25 cellular contexts compared by ENCODE assay signal in the genomic region with DNA sequence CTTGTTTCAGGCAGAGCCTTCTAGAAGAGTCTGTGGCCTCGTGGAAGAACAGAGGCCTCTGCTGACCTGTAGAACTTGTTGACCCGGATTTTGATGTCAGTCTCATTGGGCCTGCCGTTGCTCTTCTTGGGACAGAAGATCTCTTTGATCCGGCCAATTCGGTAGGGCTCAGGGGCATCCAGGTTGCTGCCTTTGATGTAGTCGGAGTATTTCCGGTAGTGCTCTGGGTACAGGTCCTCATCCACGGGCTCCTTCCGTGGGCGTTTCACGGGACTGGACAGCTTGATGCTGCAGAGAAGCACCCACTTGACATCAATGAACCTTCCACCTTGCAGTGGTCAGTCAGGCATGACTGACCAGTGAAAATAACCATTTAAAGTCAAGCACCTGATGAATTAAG. TPM values are rescaled to one million over a fixed set of nuclear protein-coding genes. Genes with fewer than 3 reads are reported as not detected.
A peak's percentile ranks its signal among the peaks of the same experiment; 100 is the strongest.
DNase-seq lines count a peak whose midpoint lies in the region; ATAC-seq and TF ChIP-seq lines count a peak whose summit lies in the region.
"Had no signal": no experiment of that assay in that cellular context is flagged by ENCODE, and none has a peak within 500 bp of the region (broad histone marks: within the 10 kb centered on the region; RNA-seq: fewer than 3 reads in every experiment).

No MANE protein-coding gene starts in this region.

- H3K9ac ChIP-seq in GM23248 = no peak overlapping the region

- no peak for ATAC-seq in stimulated activated naive CD8-positive, alpha-beta T cell treated with anti-CD3 and anti-CD28 coated beads, Interleukin-15, Interleukin-2, amounts not matched to agents 100 U/mL and 50 U/mL, for 24 hours
- ATAC-seq in activated T-helper 17 cell treated with anti-CD3 and anti-CD28 coated beads, Interleukin-2, amount 50 U/mL, for 72 hours (replicated peaks) = peak; percentile 13
- no peak for ATAC-seq in effector memory CD8-positive, alpha-beta T cell (replicated peaks)
- no peak for ATAC-seq in upper lobe of right lung
- ATAC-seq: foreskin keratinocyte, right lobe of liver, SK-N-SH treated with all-trans-retinoic acid at 6 μM for 48 hours had no signal

- H4K20me1 ChIP-seq in GM23248 (ENCODE audit: insufficient read depth) = no peaks in the 10 kb centered on the region

- no peak overlapping the region for H3K4me3 ChIP-seq in upper lobe of right lung
- no peak overlapping the region for H3K4me3 ChIP-seq in GM23248
- H3K4me3 ChIP-seq: ovary, right lobe of liver had no signal

- peaks cover 18% of the 10 kb centered on the region for H3K4me1 Mint-ChIP-seq in stimulated activated naive CD8-positive, alpha-beta T cell treated with anti-CD3 and anti-CD28 coated beads, Interleukin-15, Interleukin-2, amounts not matched to agents 100 ng/mL and 50 ng/mL, for 24 hours (ENCODE audit: low read depth)
- peaks cover 4% of the 10 kb centered on the region for H3K4me1 Mint-ChIP-seq in activated T-helper 17 cell treated with anti-CD3 and anti-CD28 coated beads, Interleukin-2, amount 50 U/mL, for 72 hours
- H3K4me1 Mint-ChIP-seq in effector memory CD8-positive, alpha-beta T cell (ENCODE audit: low read depth in 2 of 2) = peaks cover 12 to 28% of the 10 kb centered on the region in 2 donors
- H3K4me1 Mint-ChIP-seq: brain had no signal

- no peaks in the 10 kb centered on the region for H3F3A ChIP-seq in GM23248 (ENCODE audit: insufficient read depth)

- H3K9me2 ChIP-seq in GM23248 (ENCODE audit: insufficient read depth) = no peaks in the 10 kb centered on the region

- TF ChIP-seq CTCF in upper lobe of right lung (IDR thresholded peaks at IDR 0.05) = no peak

- H3K36me3 ChIP-seq in upper lobe of right lung (peaks cover 98% of the 10 kb centered on the region), GM23248 (ENCODE audit: low read depth) (peaks cover 31% of the 10 kb centered on the region; the same call in 1 of the 2 replicates)
- H3K36me3 ChIP-seq: ovary had no signal

- no peak for DNase-seq in stimulated activated naive CD8-positive, alpha-beta T cell treated with anti-CD3 and anti-CD28 coated beads, Interleukin-15, Interleukin-2, amounts not matched to agents 100 U/mL and 50 U/mL, for 24 hours
- DNase-seq in effector memory CD8-positive, alpha-beta T cell = no peak
- no peak for DNase-seq in upper lobe of right lung
- DNase-seq in GM23248 = no peak
- DNase-seq in KBM-7 = no peak
- DNase-seq in foreskin melanocyte = no peak
- DNase-seq: activated CD8-positive, alpha-beta memory T cell treated with anti-CD3 and anti-CD28 coated beads for 24 hours; COR-L47; cortex of kidney; EL; foreskin keratinocyte; hypothalamus; Kasumi-1; NCI-H1048; NCI-H2029 treated with DMSO at 0.1 percent for 48 hours; NCI-H446 treated with DMSO at 0.1 percent for 48 hours; ovary; right lobe of liver; stimulated activated naive CD4-positive, alpha-beta T cell treated with Interleukin-2 at 50 U/mL for 16 hours had no signal

- no peaks in the 10 kb centered on the region for H3K79me2 ChIP-seq in GM23248 (ENCODE audit: insufficient read depth)

- H3K27ac Mint-ChIP-seq in stimulated activated naive CD8-positive, alpha-beta T cell treated with anti-CD3 and anti-CD28 coated beads, Interleukin-15, Interleukin-2, amounts not matched to agents 100 ng/mL and 50 ng/mL, for 24 hours = peak overlapping the region; percentile 49
- peak overlapping the region; percentile 76 for H3K27ac Mint-ChIP-seq in activated T-helper 17 cell treated with anti-CD3 and anti-CD28 coated beads, Interleukin-2, amount 50 U/mL, for 72 hours
- peak overlapping the region; percentile 94 to 96 for H3K27ac Mint-ChIP-seq in effector memory CD8-positive, alpha-beta T cell
- H3K27ac Mint-ChIP-seq: brain, type B pancreatic cell had no signal

- 99% methylated on average over 11 of the region's 11 CpGs for WGBS in GM23248 (ENCODE audit: low coverage in 1 of 2, low lambda C conversion rate in 2 of 2, missing lambda C conversion rate in 2 of 2), 2 experiments

- H3K9me3 Mint-ChIP-seq in stimulated activated naive CD8-positive, alpha-beta T cell treated with anti-CD3 and anti-CD28 coated beads, Interleukin-15, Interleukin-2, amounts not matched to agents 100 ng/mL and 50 ng/mL, for 24 hours = no peaks in the 10 kb centered on the region
- no peaks in the 10 kb centered on the region for H3K9me3 Mint-ChIP-seq in activated T-helper 17 cell treated with anti-CD3 and anti-CD28 coated beads, Interleukin-2, amount 50 U/mL, for 72 hours
- no peaks in the 10 kb centered on the region for H3K9me3 Mint-ChIP-seq in effector memory CD8-positive, alpha-beta T cell
- H3K9me3 Mint-ChIP-seq: brain, type B pancreatic cell had no signal

- H3K27ac ChIP-seq in upper lobe of right lung (peak overlapping the region; percentile 59), GM23248 (no peak overlapping the region)
- H3K27ac ChIP-seq: foreskin keratinocyte, ovary, right lobe of liver, RWPE1 had no signal

- H3K9me3 ChIP-seq in upper lobe of right lung (no peaks in the 10 kb centered on the region), GM23248 (ENCODE audit: low read depth) (no peaks in the 10 kb centered on the region)
- H3K9me3 ChIP-seq: ovary, right lobe of liver had no signal

- no peak overlapping the region for H2AFZ ChIP-seq in GM23248

- intact Hi-C loops in upper lobe of right lung (cut with DNase I) = no loop called here

- peaks cover 78% of the 10 kb centered on the region for H3K36me3 Mint-ChIP-seq in stimulated activated naive CD8-positive, alpha-beta T cell treated with anti-CD3 and anti-CD28 coated beads, Interleukin-15, Interleukin-2, amounts not matched to agents 100 ng/mL and 50 ng/mL, for 24 hours (ENCODE audit: low read depth)
- peaks cover 100% of the 10 kb centered on the region for H3K36me3 Mint-ChIP-seq in activated T-helper 17 cell treated with anti-CD3 and anti-CD28 coated beads, Interleukin-2, amount 50 U/mL, for 72 hours (ENCODE audit: low read depth)
- peaks cover 65% of the 10 kb centered on the region for H3K36me3 Mint-ChIP-seq in effector memory CD8-positive, alpha-beta T cell (ENCODE audit: insufficient read depth)

- H3K4me1 ChIP-seq in upper lobe of right lung = peaks cover 7% of the 10 kb centered on the region
- no peaks in the 10 kb centered on the region for H3K4me1 ChIP-seq in GM23248 (ENCODE audit: insufficient read depth)
- H3K4me1 ChIP-seq: foreskin keratinocyte, right lobe of liver had no signal

- no peak overlapping the region for H3K4me3 Mint-ChIP-seq in stimulated activated naive CD8-positive, alpha-beta T cell treated with anti-CD3 and anti-CD28 coated beads, Interleukin-15, Interleukin-2, amounts not matched to agents 100 ng/mL and 50 ng/mL, for 24 hours
- H3K4me3 Mint-ChIP-seq in activated T-helper 17 cell treated with anti-CD3 and anti-CD28 coated beads, Interleukin-2, amount 50 U/mL, for 72 hours = peak overlapping the region; percentile 41
- peak overlapping the region; percentile 75 to 79 for H3K4me3 Mint-ChIP-seq in effector memory CD8-positive, alpha-beta T cell
- H3K4me3 Mint-ChIP-seq: brain, type B pancreatic cell had no signal

- in situ Hi-C loops in GM23248 (cut with MboI) (no loop called here), KBM-7 (cut with MboI; ENCODE audit: low pct_unique_long_range_greater_than_20kb, low sequenced_read_pairs) (no loop called here)

- H3K27me3 Mint-ChIP-seq in stimulated activated naive CD8-positive, alpha-beta T cell treated with anti-CD3 and anti-CD28 coated beads, Interleukin-15, Interleukin-2, amounts not matched to agents 100 ng/mL and 50 ng/mL, for 24 hours = no peaks in the 10 kb centered on the region
- no peaks in the 10 kb centered on the region for H3K27me3 Mint-ChIP-seq in activated T-helper 17 cell treated with anti-CD3 and anti-CD28 coated beads, Interleukin-2, amount 50 U/mL, for 72 hours
- H3K27me3 Mint-ChIP-seq in effector memory CD8-positive, alpha-beta T cell = no peaks in the 10 kb centered on the region
- H3K27me3 Mint-ChIP-seq: brain, type B pancreatic cell had no signal

- no peak overlapping the region for H3K4me2 ChIP-seq in GM23248 (ENCODE audit: unreplicated experiment)

- H3K27me3 ChIP-seq in upper lobe of right lung (no peaks in the 10 kb centered on the region), GM23248 (replicated peaks; ENCODE audit: insufficient read depth) (no peaks in the 10 kb centered on the region)
- H3K27me3 ChIP-seq: foreskin keratinocyte, ovary, right lobe of liver had no signal

RNA-seq across cellular contexts. Expression of a gene that starts 24.0 kb away (rescaled TPM):
- total RNA-seq in activated T-helper 17 cell treated with anti-CD3 and anti-CD28 coated beads, Interleukin-2, amount 50 U/mL, for 72 hours = 100 to 1,000 TPM; 174 to 235 TPM
- total RNA-seq in upper lobe of right lung = 175 TPM
- total RNA-seq in GM23248 (2014; rRNA removed; shearing (Covaris generic)) = 211 and 259 TPM in 2 replicates
- 176 and 179 TPM in 2 replicates for polyA plus RNA-seq in GM23248 (2016; fragmentation: Nextera tagmentation; extraction: Ambion mirVana)

RNA-seq across cellular contexts. Expression of a gene that starts 32.2 kb away (rescaled TPM):
- 100 to 1,000 TPM; 114 to 237 TPM for total RNA-seq in activated T-helper 17 cell treated with anti-CD3 and anti-CD28 coated beads, Interleukin-2, amount 50 U/mL, for 72 hours
- total RNA-seq in upper lobe of right lung = 13.5 TPM
- total RNA-seq in GM23248 (2014; rRNA removed; shearing (Covaris generic)) = 2.9 and 6.3 TPM in 2 replicates
- polyA plus RNA-seq in GM23248 (2016; fragmentation: Nextera tagmentation; extraction: Ambion mirVana) = 2.5 and 2.8 TPM in 2 replicates

RNA-seq across cellular contexts. Expression of a gene that starts 37.5 kb away (rescaled TPM):
- total RNA-seq in activated T-helper 17 cell treated with anti-CD3 and anti-CD28 coated beads, Interleukin-2, amount 50 U/mL, for 72 hours = 100 to 1,000 TPM; 205 to 372 TPM
- total RNA-seq in upper lobe of right lung = 35.2 TPM
- 39.7 and 47.0 TPM in 2 replicates for total RNA-seq in GM23248 (2014; rRNA removed; shearing (Covaris generic))
- 44.2 and 47.7 TPM in 2 replicates for polyA plus RNA-seq in GM23248 (2016; fragmentation: Nextera tagmentation; extraction: Ambion mirVana)

RNA-seq across cellular contexts. Expression of a gene that starts 41.2 kb away (rescaled TPM):
- total RNA-seq in activated T-helper 17 cell treated with anti-CD3 and anti-CD28 coated beads, Interleukin-2, amount 50 U/mL, for 72 hours = 10 to 100 TPM in 1 of 2 donors, 1 to 10 TPM in 1; 5.7 to 47.0 TPM
- total RNA-seq in upper lobe of right lung = 0.23 TPM
- total RNA-seq in GM23248 (2014; rRNA removed; shearing (Covaris generic)) = 0.22 and 0.63 TPM in 2 replicates
- 0.46 and 0.58 TPM in 2 replicates for polyA plus RNA-seq in GM23248 (2016; fragmentation: Nextera tagmentation; extraction: Ambion mirVana)

RNA-seq across cellular contexts. Expression of a gene that starts 51.1 kb away (rescaled TPM):
- total RNA-seq in activated T-helper 17 cell treated with anti-CD3 and anti-CD28 coated beads, Interleukin-2, amount 50 U/mL, for 72 hours = 100 to 1,000 TPM; 300 to 434 TPM
- total RNA-seq in upper lobe of right lung = 72.1 TPM
- total RNA-seq in GM23248 (2014; rRNA removed; shearing (Covaris generic)) = 32.5 and 57.5 TPM in 2 replicates
- 91.8 and 101 TPM in 2 replicates for polyA plus RNA-seq in GM23248 (2016; fragmentation: Nextera tagmentation; extraction: Ambion mirVana)
